In the genomic region with DNA sequence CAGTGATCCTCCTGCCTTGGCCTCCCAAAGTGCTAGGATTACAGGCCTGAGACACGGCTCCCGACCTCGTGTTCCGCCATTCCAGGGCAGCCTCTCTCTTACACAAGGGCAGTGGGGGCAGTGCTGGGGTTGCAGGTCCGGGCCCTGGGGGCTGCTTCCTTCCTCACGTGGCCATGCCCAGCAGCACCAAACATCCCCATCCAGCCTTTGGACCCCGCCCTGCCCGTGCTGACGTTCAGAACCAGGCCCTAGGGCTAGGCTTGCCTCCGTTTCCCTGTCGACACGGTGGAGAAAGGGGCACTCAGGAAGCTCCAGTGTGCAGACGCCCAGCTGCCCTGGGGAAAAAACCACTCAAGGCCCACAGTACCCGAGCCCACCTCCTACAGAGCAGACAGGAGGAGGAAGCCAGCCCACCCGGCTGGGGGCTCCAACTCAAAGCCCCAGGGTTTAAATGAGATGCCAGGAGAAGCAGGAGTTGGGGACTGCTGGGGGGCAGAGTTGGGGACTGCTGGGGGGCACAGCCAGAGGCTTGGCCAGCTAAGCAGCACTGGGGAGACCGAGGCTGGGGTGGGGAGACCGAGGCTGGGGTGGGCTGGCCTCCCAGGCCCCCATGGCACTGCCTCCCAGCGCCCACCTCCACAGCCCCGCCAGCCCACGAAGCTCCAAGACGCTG, we compare ENCODE assay signal across 1 cellular context.
TF ChIP-seq lines count a peak whose summit lies in the region.

No MANE protein-coding gene starts in this region.

TF ChIP-seq in WTC11, 78 proteins besides CTCF, POLR2A, EP300 and RAD21 (continued from another document):
- TF ChIP-seq E2F4 (CRISPR knock-in tag; IDR thresholded peaks at IDR 0.05; ENCODE audit: borderline replicate concordance, low read depth) (no peak), ZNF138 (CRISPR knock-in tag; conservative IDR thresholded peaks at IDR 0.05) (no peak), TP53 (CRISPR knock-in tag; IDR thresholded peaks at IDR 0.05) (no peak), E2F5 (CRISPR knock-in tag; IDR thresholded peaks at IDR 0.05) (no peak), ZSCAN18 (CRISPR knock-in tag; IDR thresholded peaks at IDR 0.05) (no peak), USF2 (CRISPR knock-in tag; IDR thresholded peaks at IDR 0.05) (no peak), RORB (CRISPR knock-in tag; IDR thresholded peaks at IDR 0.05) (no peak), KAT7 (CRISPR knock-in tag; IDR thresholded peaks at IDR 0.05; ENCODE audit: borderline replicate concordance) (no peak)
- TF ChIP-seq, protein P1, sequence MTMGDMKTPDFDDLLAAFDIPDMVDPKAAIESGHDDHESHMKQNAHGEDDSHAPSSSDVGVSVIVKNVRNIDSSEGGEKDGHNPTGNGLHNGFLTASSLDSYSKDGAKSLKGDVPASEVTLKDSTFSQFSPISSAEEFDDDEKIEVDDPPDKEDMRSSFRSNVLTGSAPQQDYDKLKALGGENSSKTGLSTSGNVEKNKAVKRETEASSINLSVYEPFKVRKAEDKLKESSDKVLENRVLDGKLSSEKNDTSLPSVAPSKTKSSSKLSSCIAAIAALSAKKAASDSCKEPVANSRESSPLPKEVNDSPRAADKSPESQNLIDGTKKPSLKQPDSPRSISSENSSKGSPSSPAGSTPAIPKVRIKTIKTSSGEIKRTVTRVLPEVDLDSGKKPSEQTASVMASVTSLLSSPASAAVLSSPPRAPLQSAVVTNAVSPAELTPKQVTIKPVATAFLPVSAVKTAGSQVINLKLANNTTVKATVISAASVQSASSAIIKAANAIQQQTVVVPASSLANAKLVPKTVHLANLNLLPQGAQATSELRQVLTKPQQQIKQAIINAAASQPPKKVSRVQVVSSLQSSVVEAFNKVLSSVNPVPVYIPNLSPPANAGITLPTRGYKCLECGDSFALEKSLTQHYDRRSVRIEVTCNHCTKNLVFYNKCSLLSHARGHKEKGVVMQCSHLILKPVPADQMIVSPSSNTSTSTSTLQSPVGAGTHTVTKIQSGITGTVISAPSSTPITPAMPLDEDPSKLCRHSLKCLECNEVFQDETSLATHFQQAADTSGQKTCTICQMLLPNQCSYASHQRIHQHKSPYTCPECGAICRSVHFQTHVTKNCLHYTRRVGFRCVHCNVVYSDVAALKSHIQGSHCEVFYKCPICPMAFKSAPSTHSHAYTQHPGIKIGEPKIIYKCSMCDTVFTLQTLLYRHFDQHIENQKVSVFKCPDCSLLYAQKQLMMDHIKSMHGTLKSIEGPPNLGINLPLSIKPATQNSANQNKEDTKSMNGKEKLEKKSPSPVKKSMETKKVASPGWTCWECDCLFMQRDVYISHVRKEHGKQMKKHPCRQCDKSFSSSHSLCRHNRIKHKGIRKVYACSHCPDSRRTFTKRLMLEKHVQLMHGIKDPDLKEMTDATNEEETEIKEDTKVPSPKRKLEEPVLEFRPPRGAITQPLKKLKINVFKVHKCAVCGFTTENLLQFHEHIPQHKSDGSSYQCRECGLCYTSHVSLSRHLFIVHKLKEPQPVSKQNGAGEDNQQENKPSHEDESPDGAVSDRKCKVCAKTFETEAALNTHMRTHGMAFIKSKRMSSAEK (CRISPR knock-in tag; IDR thresholded peaks at IDR 0.05; ENCODE audit: borderline replicate concordance) = no peak
- TF ChIP-seq, protein P2, sequence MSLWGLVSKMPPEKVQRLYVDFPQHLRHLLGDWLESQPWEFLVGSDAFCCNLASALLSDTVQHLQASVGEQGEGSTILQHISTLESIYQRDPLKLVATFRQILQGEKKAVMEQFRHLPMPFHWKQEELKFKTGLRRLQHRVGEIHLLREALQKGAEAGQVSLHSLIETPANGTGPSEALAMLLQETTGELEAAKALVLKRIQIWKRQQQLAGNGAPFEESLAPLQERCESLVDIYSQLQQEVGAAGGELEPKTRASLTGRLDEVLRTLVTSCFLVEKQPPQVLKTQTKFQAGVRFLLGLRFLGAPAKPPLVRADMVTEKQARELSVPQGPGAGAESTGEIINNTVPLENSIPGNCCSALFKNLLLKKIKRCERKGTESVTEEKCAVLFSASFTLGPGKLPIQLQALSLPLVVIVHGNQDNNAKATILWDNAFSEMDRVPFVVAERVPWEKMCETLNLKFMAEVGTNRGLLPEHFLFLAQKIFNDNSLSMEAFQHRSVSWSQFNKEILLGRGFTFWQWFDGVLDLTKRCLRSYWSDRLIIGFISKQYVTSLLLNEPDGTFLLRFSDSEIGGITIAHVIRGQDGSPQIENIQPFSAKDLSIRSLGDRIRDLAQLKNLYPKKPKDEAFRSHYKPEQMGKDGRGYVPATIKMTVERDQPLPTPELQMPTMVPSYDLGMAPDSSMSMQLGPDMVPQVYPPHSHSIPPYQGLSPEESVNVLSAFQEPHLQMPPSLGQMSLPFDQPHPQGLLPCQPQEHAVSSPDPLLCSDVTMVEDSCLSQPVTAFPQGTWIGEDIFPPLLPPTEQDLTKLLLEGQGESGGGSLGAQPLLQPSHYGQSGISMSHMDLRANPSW (CRISPR knock-in tag; conservative IDR thresholded peaks at IDR 0.05; ENCODE audit: low read depth) = no peak
